18 cellular contexts compared by ENCODE assay signal in genomic region chr14:51386983-51387730, GRCh38.
DNase-seq lines count a peak whose midpoint lies in the region; TF ChIP-seq lines count a peak whose summit lies in the region.
"Had no signal": no experiment of that assay in that cellular context is flagged by ENCODE, and none has a peak within 500 bp of the region (broad histone marks: within the 10 kb centered on the region; RNA-seq: fewer than 3 reads in every experiment).

No MANE protein-coding gene starts in this region.

- no peaks in the 10 kb centered on the region for H3K27me3 ChIP-seq in left ventricle myocardium inferior (ENCODE audit: low read depth)
- H3K27me3 ChIP-seq in right atrium auricular region: no peaks in the 10 kb centered on the region
- H3K27me3 ChIP-seq: tibial artery had no signal

- no peak overlapping the region for H3K4me3 ChIP-seq in left ventricle myocardium inferior
- H3K4me3 ChIP-seq in right atrium auricular region: no peak overlapping the region
- H3K4me3 ChIP-seq: tibial artery had no signal

- TF ChIP-seq CTCF in left ventricle myocardium inferior (IDR thresholded peaks at IDR 0.05; ENCODE audit: borderline replicate concordance) (no peak), right atrium auricular region (IDR thresholded peaks at IDR 0.05) (no peak)

- H3K36me3 ChIP-seq in left ventricle myocardium inferior (no peaks in the 10 kb centered on the region), right atrium auricular region (no peaks in the 10 kb centered on the region)
- H3K36me3 ChIP-seq: tibial artery had no signal

- intact Hi-C loops in left ventricle myocardium inferior (cut with micrococcal nuclease): no loop called here

- H3K4me1 ChIP-seq in left ventricle myocardium inferior: peaks cover 6% of the 10 kb centered on the region
- H3K4me1 ChIP-seq in right atrium auricular region: no peaks in the 10 kb centered on the region
- H3K4me1 ChIP-seq: tibial artery had no signal

- H3K27ac ChIP-seq in left ventricle myocardium inferior (replicated peaks) (peak overlapping the region; percentile 58), right atrium auricular region (no peak overlapping the region), caudate nucleus (ENCODE audit: low read depth, low read length) (peak overlapping the region; percentile 6)
- H3K27ac ChIP-seq: tibial artery had no signal

- no peak for DNase-seq in left ventricle myocardium inferior
- no peak for DNase-seq in right atrium auricular region (ENCODE audit: low spot score)
- DNase-seq in caudate nucleus (lab: John Stamatoyannopoulos, UW): no peak
- peak; percentile 67 for DNase-seq in kidney tubule cell (ENCODE audit: low spot score)
- DNase-seq in GF-D8 (lab: John Stamatoyannopoulos, UW): no peak
- no peak for DNase-seq in dedifferentiated amniotic fluid mesenchymal stem cell (ENCODE audit: extremely low spot score)
- no peak for DNase-seq in activated naive CD4-positive, alpha-beta T cell (lab: John Stamatoyannopoulos, UW)
- no peak for DNase-seq in DMS79 treated with DMSO at 0.1 percent for 48 hours (lab: John Stamatoyannopoulos, UW)
- DNase-seq: activated CD4-positive, alpha-beta T cell treated with anti-CD3 and anti-CD28 coated beads, Interleukin-2, amount 50 U/mL, for 4 hours; activated T-cell treated with anti-CD3 and anti-CD28 coated beads for 4 hours; CD8-positive, alpha-beta T cell; DMS53; H7; immature natural killer cell; NCI-H187 treated with DMSO at 0.1 percent for 48 hours; NCI-H510A treated with DMSO at 0.1 percent for 48 hours; nephron progenitor cell; tibial artery had no signal

- H3K9me3 ChIP-seq in left ventricle myocardium inferior (replicated peaks) (no peaks in the 10 kb centered on the region), right atrium auricular region (no peaks in the 10 kb centered on the region)
- H3K9me3 ChIP-seq: tibial artery had no signal

Comparison
In these comparisons a context has a peak if more than half of its experiments do, and no peak if none do; other contexts are left out.
1. H3K27ac ChIP-seq: peak in left ventricle myocardium inferior (single experiment) and caudate nucleus (single experiment); none in right atrium auricular region (0 of 2).